In the genomic region with DNA sequence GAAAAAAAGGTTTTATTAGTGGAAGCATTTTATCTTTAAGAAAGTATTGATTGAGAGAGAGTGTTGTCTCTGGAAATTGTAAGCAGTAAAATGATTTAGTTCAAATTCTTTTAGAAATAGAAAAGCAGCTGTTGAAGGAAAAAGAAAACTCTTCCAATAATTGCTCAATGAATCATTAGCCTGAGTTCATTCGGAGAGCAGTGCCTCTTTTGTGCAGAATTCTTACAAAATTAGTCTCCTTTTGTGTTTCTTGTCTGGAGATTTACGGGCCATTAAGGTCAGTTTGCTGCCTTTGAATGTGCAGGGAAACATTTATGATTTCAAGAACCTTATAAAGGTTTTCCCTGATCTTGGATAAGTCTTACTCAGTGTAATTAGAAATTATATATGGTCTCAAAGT, we compare ENCODE assay signal across 21 cellular contexts. TPM values are rescaled to one million over a fixed set of nuclear protein-coding genes. Genes with fewer than 3 reads are reported as not detected.
DNase-seq lines count a peak whose midpoint lies in the region; TF ChIP-seq lines count a peak whose summit lies in the region.
"Had no signal": no experiment of that assay in that cellular context is flagged by ENCODE, and none has a peak within 500 bp of the region (broad histone marks: within the 10 kb centered on the region; RNA-seq: fewer than 3 reads in every experiment).

No MANE protein-coding gene starts in this region.

- H3K23ac ChIP-seq in neuronal stem cell (ENCODE audit: low read depth, low read length, poor library complexity), result no peak overlapping the region

- H2BK15ac ChIP-seq in neuronal stem cell (ENCODE audit: low read length), result no peak overlapping the region

- CTCF ChIA-PET in BJ (lab: Yijun Ruan, JAX), result interaction anchor here (1.8 to 9.0 kb wide), 3 partner anchors 13 to 22 kb away, joined by 5 to 62 read pairs (median 46); no protein-coding TSS in a partner anchor

- H3K27me3 ChIP-seq in BJ (ENCODE audit: control insufficient read depth, insufficient read depth, low read length), result no peaks in the 10 kb centered on the region
- H3K27me3 ChIP-seq in neuronal stem cell (ENCODE audit: control insufficient read depth in 3 of 3, insufficient read depth in 3 of 3, low read depth in 1 of 3, low read length in 3 of 3), result no peaks in the 10 kb centered on the region
- H3K27me3 ChIP-seq: BE2C, cardiac muscle cell, right lobe of liver, tibial nerve had no signal

- no peak overlapping the region for H4K8ac ChIP-seq in neuronal stem cell (ENCODE audit: low read depth, low read length)

- no peak overlapping the region for H3K9ac ChIP-seq in neuronal stem cell (ENCODE audit: low read depth, low read length, poor library complexity)

- no peak overlapping the region for H3K4me2 ChIP-seq in neuronal stem cell (ENCODE audit: insufficient read depth, low read length, poor library complexity, severe bottlenecking)

- POLR2A ChIA-PET in BJ (lab: Charles Lee), result no interaction called here

- no peak overlapping the region for H3K4me3 ChIP-seq in BJ (ENCODE audit: low read depth, low read length)
- no peak overlapping the region for H3K4me3 ChIP-seq in neuronal stem cell (ENCODE audit: low read length in 2 of 2)
- H3K4me3 ChIP-seq: cardiac muscle cell, K562, right lobe of liver, tibial nerve had no signal

- peak; percentile 23 for DNase-seq in BJ (ENCODE audit: low read depth)
- peak; percentile 33 for DNase-seq in NCI-H2227 (lab: John Stamatoyannopoulos, UW; ENCODE audit: unreplicated experiment)
- no peak for DNase-seq in caudate nucleus (lab: John Stamatoyannopoulos, UW)
- no peak for DNase-seq in neuronal stem cell (ENCODE audit: low spot score)
- no peak for DNase-seq in HuH-7 (ENCODE audit: low spot score)
- no peak for DNase-seq in NCI-H226
- DNase-seq in GM13976 (ENCODE audit: low spot score), result no peak
- DNase-seq in dedifferentiated amniotic fluid mesenchymal stem cell (ENCODE audit: extremely low spot score), result no peak
- DNase-seq: activated CD4-positive, alpha-beta T cell treated with anti-CD3 and anti-CD28 coated beads for 48 hours; activated naive CD8-positive, alpha-beta T cell treated with anti-CD3 and anti-CD28 coated beads, Interleukin-2, amount 10 ng/mL, durations not matched to agents 7 days and 5 days; BE2C; Calu3; GDM1; left ventricle myocardium superior; NCI-H2029; right lobe of liver; Right ventricle myocardium superior; stimulated activated naive CD4-positive, alpha-beta T cell treated with Interleukin-2 at 50 U/mL for 16 hours had no signal

- H3K4me1 ChIP-seq in neuronal stem cell (ENCODE audit: control insufficient read depth in 2 of 2, insufficient read depth in 1 of 2, low read depth in 1 of 2, low read length in 2 of 2), result peaks cover 7% of the 10 kb centered on the region in 2 donors
- H3K4me1 ChIP-seq: BE2C had no signal

- in situ Hi-C loops in GM13976 (cut with MboI; ENCODE audit: low sequenced_read_pairs, unreplicated experiment), result no loop called here

- no CpG with 5 or more reads among the region's 2 CpGs for WGBS in neuronal stem cell (ENCODE audit: extremely low coverage in 2 of 2, insufficient read length in 2 of 2, insufficient replicate concordance in 1 of 2), 2 donors

- no peak overlapping the region for H3K4ac ChIP-seq in neuronal stem cell (ENCODE audit: low read length)

- H3K27ac ChIP-seq in caudate nucleus (ENCODE audit: low read depth, low read length), result peak overlapping the region; percentile 67
- H3K27ac ChIP-seq in neuronal stem cell (replicated peaks; ENCODE audit: low read length), result peak overlapping the region; percentile 75
- H3K27ac ChIP-seq: cardiac muscle cell, right lobe of liver, tibial nerve had no signal

- H2BK12ac ChIP-seq in neuronal stem cell (ENCODE audit: low read length), result no peak overlapping the region

- no peak overlapping the region for H3K14ac ChIP-seq in neuronal stem cell (ENCODE audit: low read length)

- no peaks in the 10 kb centered on the region for H3K9me3 ChIP-seq in neuronal stem cell (replicated peaks in 1 of 2; ENCODE audit: control insufficient read depth in 2 of 2, insufficient read depth in 1 of 2, low read depth in 1 of 2, low read length in 2 of 2)
- H3K9me3 ChIP-seq: BE2C, right lobe of liver, tibial nerve had no signal

- no peaks in the 10 kb centered on the region for H3K79me1 ChIP-seq in neuronal stem cell (ENCODE audit: low read depth, low read length)

- H2AK5ac ChIP-seq in neuronal stem cell (ENCODE audit: low read depth, low read length), result no peak overlapping the region

- H3K18ac ChIP-seq in neuronal stem cell (ENCODE audit: low read length), result no peak overlapping the region

- H4K91ac ChIP-seq in neuronal stem cell (ENCODE audit: low read depth, low read length, poor library complexity), result no peak overlapping the region

- H2AFZ ChIP-seq in neuronal stem cell (ENCODE audit: low read length), result no peak overlapping the region

- H3K36me3 ChIP-seq in BJ (ENCODE audit: control insufficient read depth, insufficient read depth, low read length) (no peaks in the 10 kb centered on the region), neuronal stem cell (replicated peaks in 1 of 2; ENCODE audit: control insufficient read depth in 2 of 2, insufficient read depth in 2 of 2, low read length in 2 of 2) (no peaks in the 10 kb centered on the region)
- H3K36me3 ChIP-seq: BE2C, cardiac muscle cell, right lobe of liver, tibial nerve had no signal

- no peak overlapping the region for H2BK120ac ChIP-seq in neuronal stem cell (ENCODE audit: low read depth, low read length)

- TF ChIP-seq CTCF in BJ (IDR thresholded peaks at IDR 0.05; ENCODE audit: insufficient read depth, low read depth, low read length) (no peak), GM13976 (IDR thresholded peaks at IDR 0.05; ENCODE audit: borderline replicate concordance, control extremely low read depth, extremely low read depth, insufficient read depth, missing control alignments) (no peak)

- no peak overlapping the region for H2BK5ac ChIP-seq in neuronal stem cell (ENCODE audit: low read length)

RNA-seq across cellular contexts. Expression of gene HHAT, which starts 49.2 kb away (rescaled TPM):
- 6.6 and 7.2 TPM in 2 replicates for polyA plus RNA-seq in BJ (2011; rRNA removed)
- 9.8 and 10.7 TPM in 2 replicates for polyA minus RNA-seq in BJ (2011; rRNA and poly(A)+ RNA removed)
- 6.4 TPM for polyA plus RNA-seq in neuronal stem cell (2013, experiment 1 of 2)
- 7.0 TPM for polyA plus RNA-seq in neuronal stem cell (2013, experiment 2 of 2)

Comparison
In these comparisons a context has a peak if more than half of its experiments do, and no peak if none do; other contexts are left out.
1. DNase-seq: peak in BJ (single experiment) and NCI-H2227 (single experiment); none in caudate nucleus (0 of 61), neuronal stem cell (single experiment), HuH-7 (single experiment), NCI-H226 (single experiment), GM13976 (single experiment) and dedifferentiated amniotic fluid mesenchymal stem cell (single experiment).